8 cellular contexts compared by ENCODE assay signal in the genomic region with DNA sequence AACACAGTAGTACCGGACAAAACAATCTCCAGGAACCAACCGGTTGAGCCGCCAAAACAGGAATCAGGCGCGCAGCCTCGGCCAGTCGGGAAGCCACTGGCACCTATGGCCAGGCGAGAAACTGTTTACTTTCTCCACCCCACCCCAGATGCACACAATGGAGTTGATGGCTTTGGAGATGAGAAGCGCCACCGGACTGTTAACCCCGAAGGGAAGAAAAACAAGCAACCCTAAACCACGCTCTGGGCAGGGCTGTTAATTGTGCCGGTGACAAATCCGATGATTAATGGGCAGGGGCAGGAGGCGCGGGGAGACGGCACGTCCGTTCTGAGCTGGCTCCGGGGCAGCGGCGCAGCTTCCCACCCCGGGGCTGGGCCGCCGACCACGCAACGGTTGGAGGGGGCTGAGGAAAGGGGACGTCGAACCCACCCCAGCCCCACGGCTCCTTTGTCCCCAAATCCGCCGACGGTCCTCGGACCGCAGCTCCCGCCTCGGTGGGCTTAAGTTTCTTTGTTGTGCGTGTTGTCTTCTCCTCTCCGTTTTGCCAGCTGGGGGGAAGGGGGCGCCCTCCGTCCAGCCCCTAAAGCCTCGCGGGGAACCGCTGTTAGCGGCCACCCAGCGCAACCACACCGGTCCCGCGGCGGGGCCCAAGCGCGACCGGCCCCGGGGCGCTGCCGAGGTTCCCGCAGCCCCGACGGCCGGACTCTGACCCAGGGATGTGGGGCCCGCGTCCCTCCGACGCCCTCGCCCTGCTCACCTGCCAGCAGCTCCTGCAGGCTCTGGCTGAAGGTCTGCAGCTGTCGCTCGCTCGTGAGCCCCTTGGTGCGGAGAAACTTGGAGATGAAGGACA. TPM values are rescaled to one million over a fixed set of nuclear protein-coding genes. Genes with fewer than 3 reads are reported as not detected.
DNase-seq lines count a peak whose midpoint lies in the region; ATAC-seq, FAIRE-seq and TF ChIP-seq lines count a peak whose summit lies in the region.

No MANE protein-coding gene starts in this region.

- WGBS in pancreas, 2 donors, result 0% methylated on average over 50 to 69 of the region's 69 CpGs

- H3K4me1 ChIP-seq in pancreas (no peaks in the 10 kb centered on the region), tibial artery (peaks cover 0 to 21% (median 0%) of the 10 kb centered on the region in 4 donors)

- H3K9me3 ChIP-seq in pancreas, result no peaks in the 10 kb centered on the region
- H3K9me3 ChIP-seq in tibial artery, result no peaks in the 10 kb centered on the region

- no peak for FAIRE-seq in pancreas (lab: Jason Lieb, UNC)

- intact Hi-C loops in head of caudate nucleus (cut with DNase I) (loop anchor here (5.0 to 10.0 kb wide), 4 partner anchors 140 to 763 kb away; no protein-coding TSS in a partner anchor), pancreas (cut with DNase I) (no loop called here), tibial artery (cut with DNase I; ENCODE audit: low total_unique reads) (loop anchor here (5.0 to 10.0 kb wide), 5 partner anchors 97 to 540 kb away; no protein-coding TSS in a partner anchor)

- peak overlapping the region; percentile 90 for H3K27ac ChIP-seq in HL-60 (replicated peaks)
- peak overlapping the region; percentile 95 to 100 (median 99) for H3K27ac ChIP-seq in pancreas
- peak overlapping the region; percentile 97 to 100 for H3K27ac ChIP-seq in tibial artery

- H3K36me3 ChIP-seq in pancreas, result peaks cover 0 to 21% (median 7%) of the 10 kb centered on the region in 3 donors
- H3K36me3 ChIP-seq in tibial artery, result peaks cover 10 to 37% (median 15%) of the 10 kb centered on the region in 3 donors

- H3K27me3 ChIP-seq in HL-60 (ENCODE audit: insufficient read depth, poor library complexity, severe bottlenecking) (no peaks in the 10 kb centered on the region), pancreas (no peaks in the 10 kb centered on the region), tibial artery (no peaks in the 10 kb centered on the region)

- peak overlapping the region; percentile 97 for H3K4me3 ChIP-seq in GM12865 (ENCODE audit: low read depth, low read length)
- peak overlapping the region; percentile 81 for H3K4me3 ChIP-seq in HL-60 (replicated peaks; ENCODE audit: insufficient read depth, low read length)
- peak overlapping the region; percentile 51 to 100 (median 94) for H3K4me3 ChIP-seq in pancreas
- H3K4me3 ChIP-seq in tibial artery, result peak overlapping the region; percentile 94 to 97

- ATAC-seq in pancreas (peak; percentile 15 to 39 (median 22)), GM21367 (IDR thresholded peaks at IDR 0.05; ENCODE audit: unreplicated experiment) (no peak)

- no peak for TF ChIP-seq CTCF in GM12865 (IDR thresholded peaks at IDR 0.05; ENCODE audit: insufficient read depth, low read depth, low read length, missing control alignments)
- TF ChIP-seq CTCF in HL-60 (IDR thresholded peaks at IDR 0.05; ENCODE audit: insufficient read depth, low read length), result no peak
- no peak for TF ChIP-seq CTCF in pancreas (IDR thresholded peaks at IDR 0.05)
- TF ChIP-seq CTCF in tibial artery (IDR thresholded peaks at IDR 0.05), result peak in 1 of 2 experiments; percentile 7

- DNase-seq in GM12865 (ENCODE audit: low read depth), result peak; percentile 60
- peak in 1 of 2 experiments; percentile 39 for DNase-seq in HL-60 (ENCODE audit: low read depth in 1 of 2, low spot score in 1 of 2)
- DNase-seq in RPMI8226, result peak; percentile 50
- peak; percentile 39 to 62 (median 48) for DNase-seq in activated naive CD4-positive, alpha-beta T cell (lab: John Stamatoyannopoulos, UW)
- DNase-seq in head of caudate nucleus, result peak; percentile 3 to 80 (median 58)
- DNase-seq in pancreas, result peak; percentile 55 to 89 (median 68)
- DNase-seq in tibial artery, result peak; percentile 58 to 81

RNA-seq across cellular contexts. Expression of a gene that starts 0.8 kb away (rescaled TPM):
- 100 to 1,000 TPM; 103 to 183 (median 138) TPM for total RNA-seq in pancreas
- 10 to 100 TPM; 29.0 to 48.3 TPM for polyA plus RNA-seq in pancreas

Comparison
In these comparisons a context has a peak if more than half of its experiments do, and no peak if none do; other contexts are left out.
1. intact Hi-C loops: an anchor here in head of caudate nucleus (5.0 to 10.0 kb wide) and tibial artery (5.0 to 10.0 kb wide); none called in pancreas.